In the genomic region with DNA sequence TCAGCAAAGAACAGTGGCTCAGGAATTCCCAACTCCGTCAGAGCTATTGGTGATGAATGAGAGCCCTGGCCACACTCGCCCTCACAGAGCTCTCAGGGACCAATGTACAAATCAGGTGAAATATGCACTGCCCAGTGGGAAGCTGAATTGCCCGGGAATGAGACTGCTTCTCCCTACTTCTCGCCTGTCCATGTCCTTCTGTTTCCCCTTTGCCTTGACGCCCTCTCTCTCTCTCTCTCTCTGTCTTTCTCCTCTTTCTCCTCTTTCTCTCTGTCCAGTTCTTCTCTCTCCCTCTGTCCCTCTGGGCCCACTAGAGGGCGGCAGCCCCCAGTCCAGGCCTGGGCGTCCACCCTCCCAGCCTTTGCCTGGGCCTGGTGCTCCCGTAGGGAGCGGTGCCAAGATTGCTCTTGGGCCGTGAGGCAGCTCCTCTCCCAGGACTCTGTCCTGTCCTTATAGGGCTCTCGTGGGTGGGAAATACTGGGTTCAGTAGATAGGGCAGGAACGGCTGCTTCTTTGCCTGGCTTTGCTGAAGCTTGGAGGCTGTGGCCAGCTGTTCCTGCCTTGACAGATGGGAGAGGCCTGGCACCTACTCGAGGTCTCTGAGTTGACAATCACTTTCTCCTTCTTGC, we compare ENCODE assay signal across 1 cellular context.
TF ChIP-seq lines count a peak whose summit lies in the region.

No MANE protein-coding gene starts in this region.

TF ChIP-seq in HepG2, 621 proteins besides CTCF, POLR2A, EP300 and RAD21 (continued from another document):
- TF ChIP-seq, protein P1, sequence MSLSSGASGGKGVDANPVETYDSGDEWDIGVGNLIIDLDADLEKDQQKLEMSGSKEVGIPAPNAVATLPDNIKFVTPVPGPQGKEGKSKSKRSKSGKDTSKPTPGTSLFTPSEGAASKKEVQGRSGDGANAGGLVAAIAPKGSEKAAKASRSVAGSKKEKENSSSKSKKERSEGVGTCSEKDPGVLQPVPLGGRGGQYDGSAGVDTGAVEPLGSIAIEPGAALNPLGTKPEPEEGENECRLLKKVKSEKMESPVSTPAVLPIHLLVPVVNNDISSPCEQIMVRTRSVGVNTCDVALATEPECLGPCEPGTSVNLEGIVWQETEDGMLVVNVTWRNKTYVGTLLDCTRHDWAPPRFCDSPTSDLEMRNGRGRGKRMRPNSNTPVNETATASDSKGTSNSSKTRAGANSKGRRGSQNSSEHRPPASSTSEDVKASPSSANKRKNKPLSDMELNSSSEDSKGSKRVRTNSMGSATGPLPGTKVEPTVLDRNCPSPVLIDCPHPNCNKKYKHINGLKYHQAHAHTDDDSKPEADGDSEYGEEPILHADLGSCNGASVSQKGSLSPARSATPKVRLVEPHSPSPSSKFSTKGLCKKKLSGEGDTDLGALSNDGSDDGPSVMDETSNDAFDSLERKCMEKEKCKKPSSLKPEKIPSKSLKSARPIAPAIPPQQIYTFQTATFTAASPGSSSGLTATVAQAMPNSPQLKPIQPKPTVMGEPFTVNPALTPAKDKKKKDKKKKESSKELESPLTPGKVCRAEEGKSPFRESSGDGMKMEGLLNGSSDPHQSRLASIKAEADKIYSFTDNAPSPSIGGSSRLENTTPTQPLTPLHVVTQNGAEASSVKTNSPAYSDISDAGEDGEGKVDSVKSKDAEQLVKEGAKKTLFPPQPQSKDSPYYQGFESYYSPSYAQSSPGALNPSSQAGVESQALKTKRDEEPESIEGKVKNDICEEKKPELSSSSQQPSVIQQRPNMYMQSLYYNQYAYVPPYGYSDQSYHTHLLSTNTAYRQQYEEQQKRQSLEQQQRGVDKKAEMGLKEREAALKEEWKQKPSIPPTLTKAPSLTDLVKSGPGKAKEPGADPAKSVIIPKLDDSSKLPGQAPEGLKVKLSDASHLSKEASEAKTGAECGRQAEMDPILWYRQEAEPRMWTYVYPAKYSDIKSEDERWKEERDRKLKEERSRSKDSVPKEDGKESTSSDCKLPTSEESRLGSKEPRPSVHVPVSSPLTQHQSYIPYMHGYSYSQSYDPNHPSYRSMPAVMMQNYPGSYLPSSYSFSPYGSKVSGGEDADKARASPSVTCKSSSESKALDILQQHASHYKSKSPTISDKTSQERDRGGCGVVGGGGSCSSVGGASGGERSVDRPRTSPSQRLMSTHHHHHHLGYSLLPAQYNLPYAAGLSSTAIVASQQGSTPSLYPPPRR (CRISPR knock-in tag; IDR thresholded peaks at IDR 0.05; ENCODE audit: borderline replicate concordance), result no peak
- TF ChIP-seq IKZF5 (CRISPR knock-in tag; IDR thresholded peaks at IDR 0.05) (peak; percentile 87; the same call in 1 of the 2 replicates), AKAP8 (CRISPR knock-in tag; IDR thresholded peaks at IDR 0.05) (no peak), ZNF800 (CRISPR knock-in tag; IDR thresholded peaks at IDR 0.05) (no peak), HOXA5 (CRISPR knock-in tag; IDR thresholded peaks at IDR 0.05) (0 out of 2 replicates have a peak, but pooled peaks have one; percentile 29), MAFF (IDR thresholded peaks at IDR 0.05; ENCODE audit: low read depth, low read length) (no peak), FOXK2 (IDR thresholded peaks at IDR 0.05) (no peak), RNF2 (conservative IDR thresholded peaks at IDR 0.05; ENCODE audit: low read depth) (no peak; the same call in 1 of the 2 replicates), EEA1 (CRISPR knock-in tag; IDR thresholded peaks at IDR 0.05; ENCODE audit: borderline replicate concordance) (no peak), ZNF136 (CRISPR knock-in tag; IDR thresholded peaks at IDR 0.05; ENCODE audit: low read depth) (peak; percentile 88; the same call in 1 of the 2 replicates), ZNF124 (CRISPR knock-in tag; IDR thresholded peaks at IDR 0.05) (peak; percentile 16; the same call in 1 of the 2 replicates), EZH2 (conservative IDR thresholded peaks at IDR 0.05; ENCODE audit: low read depth, low read length) (no peak), KAT8 (CRISPR knock-in tag; IDR thresholded peaks at IDR 0.05) (peak; percentile 66; the same call in 1 of the 2 replicates), ZFYVE20 (CRISPR knock-in tag; IDR thresholded peaks at IDR 0.05; ENCODE audit: borderline replicate concordance, low read depth) (no peak), MAX (IDR thresholded peaks at IDR 0.05) (peak; percentile 61), SALL1 (CRISPR knock-in tag; IDR thresholded peaks at IDR 0.05) (peak; percentile 75), AHR (CRISPR knock-in tag; IDR thresholded peaks at IDR 0.05) (peak; percentile 50; the same call in 1 of the 2 replicates), ARNT (IDR thresholded peaks at IDR 0.05) (no peak), MAZ (IDR thresholded peaks at IDR 0.05; ENCODE audit: borderline replicate concordance, low read depth, low read length) (no peak), MAZ (CRISPR knock-in tag; IDR thresholded peaks at IDR 0.05; ENCODE audit: low read depth) (peak; percentile 70; the same call in 1 of the 2 replicates)
- TF ChIP-seq, protein P2, sequence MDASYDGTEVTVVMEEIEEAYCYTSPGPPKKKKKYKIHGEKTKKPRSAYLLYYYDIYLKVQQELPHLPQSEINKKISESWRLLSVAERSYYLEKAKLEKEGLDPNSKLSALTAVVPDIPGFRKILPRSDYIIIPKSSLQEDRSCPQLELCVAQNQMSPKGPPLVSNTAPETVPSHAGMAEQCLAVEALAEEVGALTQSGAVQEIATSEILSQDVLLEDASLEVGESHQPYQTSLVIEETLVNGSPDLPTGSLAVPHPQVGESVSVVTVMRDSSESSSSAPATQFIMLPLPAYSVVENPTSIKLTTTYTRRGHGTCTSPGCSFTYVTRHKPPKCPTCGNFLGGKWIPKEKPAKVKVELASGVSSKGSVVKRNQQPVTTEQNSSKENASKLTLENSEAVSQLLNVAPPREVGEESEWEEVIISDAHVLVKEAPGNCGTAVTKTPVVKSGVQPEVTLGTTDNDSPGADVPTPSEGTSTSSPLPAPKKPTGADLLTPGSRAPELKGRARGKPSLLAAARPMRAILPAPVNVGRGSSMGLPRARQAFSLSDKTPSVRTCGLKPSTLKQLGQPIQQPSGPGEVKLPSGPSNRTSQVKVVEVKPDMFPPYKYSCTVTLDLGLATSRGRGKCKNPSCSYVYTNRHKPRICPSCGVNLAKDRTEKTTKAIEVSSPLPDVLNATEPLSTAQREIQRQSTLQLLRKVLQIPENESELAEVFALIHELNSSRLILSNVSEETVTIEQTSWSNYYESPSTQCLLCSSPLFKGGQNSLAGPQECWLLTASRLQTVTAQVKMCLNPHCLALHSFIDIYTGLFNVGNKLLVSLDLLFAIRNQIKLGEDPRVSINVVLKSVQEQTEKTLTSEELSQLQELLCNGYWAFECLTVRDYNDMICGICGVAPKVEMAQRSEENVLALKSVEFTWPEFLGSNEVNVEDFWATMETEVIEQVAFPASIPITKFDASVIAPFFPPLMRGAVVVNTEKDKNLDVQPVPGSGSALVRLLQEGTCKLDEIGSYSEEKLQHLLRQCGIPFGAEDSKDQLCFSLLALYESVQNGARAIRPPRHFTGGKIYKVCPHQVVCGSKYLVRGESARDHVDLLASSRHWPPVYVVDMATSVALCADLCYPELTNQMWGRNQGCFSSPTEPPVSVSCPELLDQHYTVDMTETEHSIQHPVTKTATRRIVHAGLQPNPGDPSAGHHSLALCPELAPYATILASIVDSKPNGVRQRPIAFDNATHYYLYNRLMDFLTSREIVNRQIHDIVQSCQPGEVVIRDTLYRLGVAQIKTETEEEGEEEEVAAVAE (CRISPR knock-in tag; IDR thresholded peaks at IDR 0.05; ENCODE audit: borderline replicate concordance), result peak; percentile 70; the same call in 1 of the 2 replicates
- TF ChIP-seq, protein P3, sequence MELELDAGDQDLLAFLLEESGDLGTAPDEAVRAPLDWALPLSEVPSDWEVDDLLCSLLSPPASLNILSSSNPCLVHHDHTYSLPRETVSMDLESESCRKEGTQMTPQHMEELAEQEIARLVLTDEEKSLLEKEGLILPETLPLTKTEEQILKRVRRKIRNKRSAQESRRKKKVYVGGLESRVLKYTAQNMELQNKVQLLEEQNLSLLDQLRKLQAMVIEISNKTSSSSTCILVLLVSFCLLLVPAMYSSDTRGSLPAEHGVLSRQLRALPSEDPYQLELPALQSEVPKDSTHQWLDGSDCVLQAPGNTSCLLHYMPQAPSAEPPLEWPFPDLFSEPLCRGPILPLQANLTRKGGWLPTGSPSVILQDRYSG (CRISPR knock-in tag; IDR thresholded peaks at IDR 0.05), result no peak
